Comparison of ENCODE assay signal across 8 cellular contexts in genomic region chr5:73497537-73498056, GRCh38. TPM values are rescaled to one million over a fixed set of nuclear protein-coding genes. Genes with fewer than 3 reads are reported as not detected.
A peak's percentile ranks its signal among the peaks of the same experiment; 100 is the strongest.
DNase-seq lines count a peak whose midpoint lies in the region; ATAC-seq and TF ChIP-seq lines count a peak whose summit lies in the region.

No MANE protein-coding gene starts in this region.

- no peak overlapping the region for H2BK5ac ChIP-seq in mesenchymal stem cell (ENCODE audit: low read depth, low read length, poor library complexity, severe bottlenecking)

- peak overlapping the region; percentile 91 for H2AFZ ChIP-seq in mesenchymal stem cell (ENCODE audit: low read depth, low read length)

- no peak for TF ChIP-seq CTCF in AG09309 (IDR thresholded peaks at IDR 0.05; ENCODE audit: control insufficient read depth, insufficient read depth, low read depth, low read length, missing control alignments)
- no peak for TF ChIP-seq CTCF in body of pancreas (IDR thresholded peaks at IDR 0.05)
- no peak for TF ChIP-seq CTCF in uterus (IDR thresholded peaks at IDR 0.05)

- H3K4me3 ChIP-seq in AG09309 (ENCODE audit: control insufficient read depth, low read depth, low read length) (peak overlapping the region; percentile 91), HUES48 (ENCODE audit: low read depth, low read length) (peak overlapping the region; percentile 92), body of pancreas (peak overlapping the region in 1 of 2 donors; percentile 78), mesenchymal stem cell (ENCODE audit: insufficient read depth in 1 of 2, low read depth in 1 of 2, low read length in 2 of 2) (peak overlapping the region; percentile 86 to 100), uterus (peak overlapping the region; percentile 82 to 93)

- H4K8ac ChIP-seq in mesenchymal stem cell (ENCODE audit: low read length) = peak overlapping the region; percentile 85

- no peak for ATAC-seq in body of pancreas

- H2BK120ac ChIP-seq in mesenchymal stem cell (ENCODE audit: low read depth, low read length) = no peak overlapping the region

- H3K9me3 ChIP-seq in HUES48 (ENCODE audit: control insufficient read depth, insufficient read depth, low read length) (no peaks in the 10 kb centered on the region), body of pancreas (no peaks in the 10 kb centered on the region), mesenchymal stem cell (ENCODE audit: control insufficient read depth, low read length) (no peaks in the 10 kb centered on the region), uterus (no peaks in the 10 kb centered on the region)

- H3K23ac ChIP-seq in mesenchymal stem cell (ENCODE audit: low read length in 2 of 2) = no peak overlapping the region

- H2BK15ac ChIP-seq in mesenchymal stem cell (ENCODE audit: low read depth, poor library complexity, severe bottlenecking) = no peak overlapping the region

- H3K4me1 ChIP-seq in HUES48 (ENCODE audit: control insufficient read depth, insufficient read depth, low read length) (peaks cover 30% of the 10 kb centered on the region), body of pancreas (peaks cover 29% of the 10 kb centered on the region), mesenchymal stem cell (ENCODE audit: control insufficient read depth, insufficient read depth, low read depth, low read length) (peaks cover 1% of the 10 kb centered on the region), uterus (no peaks in the 10 kb centered on the region)

- peak overlapping the region; percentile 65 for H4K91ac ChIP-seq in mesenchymal stem cell (ENCODE audit: low read length)

- H2AK5ac ChIP-seq in mesenchymal stem cell (ENCODE audit: low read length, severe bottlenecking) = peak overlapping the region; percentile 85

- peak overlapping the region; percentile 80 for H3K4me2 ChIP-seq in mesenchymal stem cell (ENCODE audit: low read length, poor library complexity, severe bottlenecking)

- peak overlapping the region; percentile 85 to 96 for H3K18ac ChIP-seq in mesenchymal stem cell (ENCODE audit: low read depth in 1 of 2, low read length in 2 of 2)

- H2BK12ac ChIP-seq in mesenchymal stem cell (ENCODE audit: low read length in 2 of 2) = peak overlapping the region in 1 of 2 experiments; percentile 51

- no peak for DNase-seq in AG09309 (ENCODE audit: low read depth)
- no peak for DNase-seq in body of pancreas
- DNase-seq in mesenchymal stem cell = no peak
- no peak for DNase-seq in uterus
- DNase-seq in NK-92 (lab: John Stamatoyannopoulos, UW; ENCODE audit: unreplicated experiment) = no peak
- DNase-seq in NCI-H146 treated with DMSO at 0.1 percent for 48 hours (lab: John Stamatoyannopoulos, UW; ENCODE audit: unreplicated experiment) = no peak
- DNase-seq in stimulated activated CD4-positive, alpha-beta T cell treated with anti-CD3 and anti-CD28 coated beads, Interleukin-4, amount 100 ng/mL, for 4 hours = no peak

- intact Hi-C loops in body of pancreas (cut with DNase I) (no loop called here), uterus (cut with DNase I; ENCODE audit: low total_unique reads) (no loop called here)

- H3K36me3 ChIP-seq in HUES48 (ENCODE audit: control insufficient read depth, insufficient read depth, low read length) = peaks cover 35% of the 10 kb centered on the region
- H3K36me3 ChIP-seq in body of pancreas (replicated peaks in 1 of 2; ENCODE audit: insufficient read depth in 1 of 2, low read depth in 2 of 2) = peaks cover 4% of the 10 kb centered on the region in 2 donors
- peaks cover 3 to 26% of the 10 kb centered on the region in 2 experiments for H3K36me3 ChIP-seq in mesenchymal stem cell (ENCODE audit: control insufficient read depth in 1 of 2, insufficient read depth in 2 of 2, low read depth in 1 of 2, low read length in 2 of 2)
- H3K36me3 ChIP-seq in uterus = no peaks in the 10 kb centered on the region

- peaks cover 1% of the 10 kb centered on the region for H3K79me1 ChIP-seq in mesenchymal stem cell (replicated peaks; ENCODE audit: low read length, poor library complexity, severe bottlenecking)

- H3K27ac ChIP-seq in HUES48 (ENCODE audit: low read depth, low read length) (peak overlapping the region; percentile 99), body of pancreas (peak overlapping the region; percentile 73 to 89 (median 86)), mesenchymal stem cell (ENCODE audit: low read length, poor library complexity, severe bottlenecking) (peak overlapping the region; percentile 92), uterus (peak overlapping the region; percentile 89 to 91)

- H3K9ac ChIP-seq in HUES48 (ENCODE audit: low read depth, low read length) = peak overlapping the region; percentile 89
- H3K9ac ChIP-seq in mesenchymal stem cell (ENCODE audit: low read length) = peak overlapping the region; percentile 96

- H3K27me3 ChIP-seq in HUES48 (ENCODE audit: control insufficient read depth, insufficient read depth, low read length) (no peaks in the 10 kb centered on the region), body of pancreas (no peaks in the 10 kb centered on the region), mesenchymal stem cell (ENCODE audit: control insufficient read depth in 1 of 2, insufficient read depth in 1 of 2, low read length in 2 of 2) (no peaks in the 10 kb centered on the region), uterus (no peaks in the 10 kb centered on the region)

- peak overlapping the region; percentile 0 to 96 for H3K4ac ChIP-seq in mesenchymal stem cell (ENCODE audit: low read depth in 1 of 2, low read length in 2 of 2)

- 27 to 40% methylated on average over 15 of the region's 15 CpGs for WGBS in body of pancreas, 2 donors
- WGBS in mesenchymal stem cell = 29% methylated on average over 11 of the region's 15 CpGs

- no peak overlapping the region for H3K14ac ChIP-seq in mesenchymal stem cell (ENCODE audit: low read length in 2 of 2)

- no peak for TF ChIP-seq POLR2A in body of pancreas (IDR thresholded peaks at IDR 0.05)
- no peak for TF ChIP-seq POLR2A in uterus (IDR thresholded peaks at IDR 0.05)

RNA-seq across cellular contexts. Expression of gene BTF3, which starts 0.6 kb away (rescaled TPM):
- total RNA-seq in body of pancreas (100 to 1,000 TPM; 147 to 346 TPM), uterus (100 to 1,000 TPM; 247 to 690 (median 555) TPM)
- 1,135 TPM for polyA plus RNA-seq in mesenchymal stem cell (2013, experiment 1 of 2)
- polyA plus RNA-seq in mesenchymal stem cell (2013, experiment 2 of 2) = 1,137 TPM

RNA-seq across cellular contexts. Expression of gene FOXD1, which starts 49.0 kb away (rescaled TPM):
- total RNA-seq in body of pancreas = not detected
- 5.7 TPM for polyA plus RNA-seq in mesenchymal stem cell (2013, experiment 1 of 2)
- polyA plus RNA-seq in mesenchymal stem cell (2013, experiment 2 of 2) = 5.4 TPM
- 1 to 10 TPM in 1 of 4 donors, under 1 TPM in 1, not detected in 2; 0.28 to 1.3 TPM for total RNA-seq in uterus
